In the genomic region with DNA sequence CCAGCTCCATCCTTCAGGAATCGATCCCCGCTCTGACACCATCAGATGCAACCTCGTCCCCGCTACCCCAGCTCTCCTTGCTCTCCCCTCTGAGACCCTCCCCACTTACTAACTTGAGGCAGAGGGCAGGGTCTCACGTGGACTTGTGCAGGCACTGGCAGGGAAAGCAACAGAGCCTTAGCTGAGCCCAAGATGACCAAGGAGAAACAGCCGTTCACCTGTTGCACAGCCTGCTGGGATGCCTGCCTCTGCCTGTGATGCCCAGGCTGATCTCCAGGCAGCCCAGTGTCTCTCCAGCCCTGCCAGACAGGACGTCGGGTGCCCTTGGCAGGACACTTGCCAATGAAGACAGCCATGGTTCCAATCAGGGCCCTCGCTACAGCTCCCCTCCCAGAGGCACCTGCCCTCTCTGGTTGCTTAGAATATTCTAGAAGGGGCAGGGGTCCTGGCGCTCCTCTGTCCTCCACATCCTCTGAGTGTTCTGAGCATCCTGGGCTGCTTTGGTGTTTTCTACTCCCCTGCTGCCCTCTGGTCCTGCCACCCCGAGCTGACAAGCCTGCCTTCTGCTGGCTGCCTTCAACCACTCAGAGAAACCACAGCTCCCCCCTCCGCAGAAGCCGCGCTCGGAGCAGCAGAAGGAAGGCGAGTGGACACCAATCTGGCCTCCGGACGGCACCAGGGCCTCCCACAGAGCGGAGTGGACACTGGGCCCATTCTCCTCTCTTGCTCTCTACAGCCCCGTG, we compare ENCODE assay signal across 13 cellular contexts. TPM values are rescaled to one million over a fixed set of nuclear protein-coding genes. Genes with fewer than 3 reads are reported as not detected.
DNase-seq lines count a peak whose midpoint lies in the region; ATAC-seq and TF ChIP-seq lines count a peak whose summit lies in the region.
"Had no signal": no experiment of that assay in that cellular context is flagged by ENCODE, and none has a peak within 500 bp of the region (broad histone marks: within the 10 kb centered on the region; RNA-seq: fewer than 3 reads in every experiment).

No MANE protein-coding gene starts in this region.

- DNase-seq in Right ventricle myocardium inferior (ENCODE audit: missing footprints) = peak; percentile 64
- no peak for DNase-seq in cardiac septum (ENCODE audit: low spot score)
- DNase-seq in inferior parietal cortex (ENCODE audit: extremely low spot score) = peak; percentile 66
- peak; percentile 90 for DNase-seq in putamen (ENCODE audit: low spot score)
- DNase-seq in GM19240 (ENCODE audit: insufficient read length, low spot score) = no peak
- no peak for DNase-seq in OCI-LY7 (ENCODE audit: low spot score)
- DNase-seq: activated CD8-positive, alpha-beta memory T cell treated with anti-CD3 and anti-CD28 coated beads, Interleukin-2, amount 50 U/mL, for 4 hours; kidney glomerular epithelial cell; NCI-H226; right lobe of liver had no signal

- H3K27ac ChIP-seq in OCI-LY7 (ENCODE audit: low read depth, low read length, poor library complexity, severe bottlenecking) = no peak overlapping the region

- no peak overlapping the region for H3K4me3 ChIP-seq in OCI-LY7 (ENCODE audit: low read depth, low read length, poor library complexity, severe bottlenecking)
- H3K4me3 ChIP-seq: right lobe of liver had no signal

- ATAC-seq in Right ventricle myocardium inferior (no peak), GM21528 (IDR thresholded peaks at IDR 0.05; ENCODE audit: low FRiP score, unreplicated experiment) (no peak), HG03025 (IDR thresholded peaks at IDR 0.05; ENCODE audit: low FRiP score, unreplicated experiment) (no peak)

- POLR2A ChIA-PET in OCI-LY7 (lab: Charles Lee) = no interaction called here

- no peaks in the 10 kb centered on the region for H3K4me1 ChIP-seq in OCI-LY7 (ENCODE audit: insufficient read depth, low read length, poor library complexity, severe bottlenecking)

- CTCF ChIA-PET in OCI-LY7 (lab: Charles Lee; ENCODE audit: unreplicated experiment) = no interaction called here

- H3K79me2 ChIP-seq in OCI-LY7 (ENCODE audit: insufficient read depth, low read depth, low read length) = no peaks in the 10 kb centered on the region

- no peaks in the 10 kb centered on the region for H3K36me3 ChIP-seq in OCI-LY7 (ENCODE audit: insufficient read depth, low read length)
- H3K36me3 ChIP-seq: right lobe of liver had no signal

- H2AFZ ChIP-seq in OCI-LY7 (ENCODE audit: low read length) = no peak overlapping the region

- H3K9me3 ChIP-seq in OCI-LY7 (ENCODE audit: low read length) = no peaks in the 10 kb centered on the region
- H3K9me3 ChIP-seq: right lobe of liver had no signal

- TF ChIP-seq CTCF in OCI-LY7 (conservative IDR thresholded peaks at IDR 0.05; ENCODE audit: low read length) = no peak

- H3K4me2 ChIP-seq in OCI-LY7 (ENCODE audit: low read length) = no peak overlapping the region

- no peaks in the 10 kb centered on the region for H4K20me1 ChIP-seq in OCI-LY7 (ENCODE audit: insufficient read depth, low read length)

- no TSS peak for BruUV-seq in OCI-LY7 (replicated peaks; lab: Mats Ljungman, UMichigan)

- intact Hi-C loops in Right ventricle myocardium inferior (cut with DNase I) = no loop called here
- intact Hi-C loops in cardiac septum (cut with DNase I) = no loop called here
- intact Hi-C loops in OCI-LY7 (cut with micrococcal nuclease; ENCODE audit: unreplicated experiment) = no loop called here

- H3K9me2 ChIP-seq in OCI-LY7 (ENCODE audit: insufficient read depth, low read length) = no peaks in the 10 kb centered on the region

RNA-seq across cellular contexts. Expression of a gene that starts 6.7 kb away (rescaled TPM):
- total RNA-seq in Right ventricle myocardium inferior (0.60 TPM), cardiac septum (1.6 TPM), OCI-LY7 (2022) (not detected in 2 replicates)
- total RNA-seq in OCI-LY7 (2014; rRNA removed; shearing (Covaris generic)) = not detected in 2 replicates
- total RNA-seq: RPMI7951 had no signal

RNA-seq across cellular contexts. Expression of a gene that starts 28.9 kb away (rescaled TPM):
- total RNA-seq in Right ventricle myocardium inferior (138 TPM), cardiac septum (95.5 TPM), OCI-LY7 (2022) (not detected in 2 replicates)
- total RNA-seq in OCI-LY7 (2014; rRNA removed; shearing (Covaris generic)) = 0.54 and 0.57 TPM in 2 replicates

RNA-seq across cellular contexts. Expression of a gene that starts 55.6 kb away (rescaled TPM):
- total RNA-seq in Right ventricle myocardium inferior = 18.4 TPM
- 19.5 TPM for total RNA-seq in cardiac septum
- total RNA-seq in OCI-LY7 (2014; rRNA removed; shearing (Covaris generic)) = 46.6 and 47.2 TPM in 2 replicates
- total RNA-seq in OCI-LY7 (2022) = 113 and 144 TPM in 2 replicates

Comparison
In these comparisons a context has a peak if more than half of its experiments do, and no peak if none do; other contexts are left out.
1. DNase-seq: peak in Right ventricle myocardium inferior (single experiment), inferior parietal cortex (single experiment) and putamen (single experiment); none in cardiac septum (single experiment), GM19240 (single experiment) and OCI-LY7 (single experiment).
2. RNA of a gene that starts 28.9 kb away (total RNA-seq): 138 TPM in Right ventricle myocardium inferior (single experiment) and 95.5 TPM in cardiac septum (single experiment); 0.54 to 0.57 TPM in OCI-LY7; every median in the first group is over 10 times any median in the second.